In the genomic region with DNA sequence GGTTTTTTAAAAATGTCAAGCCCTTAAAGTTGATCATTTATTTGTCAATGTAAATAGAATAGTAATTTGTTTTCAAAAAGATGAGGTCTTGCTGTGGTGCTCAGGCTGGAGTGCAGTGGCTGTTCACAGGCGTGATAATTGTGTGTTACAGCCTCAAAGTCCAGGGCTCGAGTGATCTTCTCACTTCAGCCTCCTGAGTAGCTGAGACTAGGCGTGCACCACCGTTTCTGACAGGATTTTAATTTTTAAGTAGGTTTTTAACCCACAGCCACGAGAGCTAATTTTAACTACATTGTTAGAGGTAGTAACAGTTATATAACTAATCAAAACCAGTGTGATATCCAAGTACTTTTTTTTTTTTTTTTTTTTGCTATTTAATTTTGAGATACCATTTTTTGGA, we compare ENCODE assay signal across 16 cellular contexts. TPM values are rescaled to one million over a fixed set of nuclear protein-coding genes. Genes with fewer than 3 reads are reported as not detected.
A peak's percentile ranks its signal among the peaks of the same experiment; 100 is the strongest.
DNase-seq lines count a peak whose midpoint lies in the region; ATAC-seq and FAIRE-seq lines count a peak whose summit lies in the region.
"Had no signal": no experiment of that assay in that cellular context is flagged by ENCODE, and none has a peak within 500 bp of the region (broad histone marks: within the 10 kb centered on the region; RNA-seq: fewer than 3 reads in every experiment).

No MANE protein-coding gene starts in this region.

- DNase-seq in frontal cortex (ENCODE audit: low spot score in 2 of 2) (no peak), putamen (ENCODE audit: low spot score) (peak; percentile 46)
- no peak for DNase-seq in activated CD8-positive, alpha-beta memory T cell treated with anti-CD3 and anti-CD28 coated beads, Interleukin-2, amount 50 U/mL, for 48 hours
- DNase-seq: Caco-2; Calu3; CD4-positive, alpha-beta T cell; CD8-positive, alpha-beta T cell; DMS79 treated with DMSO at 0.1 percent for 48 hours had no signal

- no peak overlapping the region for H3K4me3 Mint-ChIP-seq in activated T-helper 17 cell treated with anti-CD3 and anti-CD28 coated beads, Interleukin-2, amount 50 U/mL, for 72 hours
- H3K4me3 Mint-ChIP-seq: B cell; CD4-positive, alpha-beta T cell; CD8-positive, alpha-beta T cell had no signal

- no peaks in the 10 kb centered on the region for H3K27me3 Mint-ChIP-seq in activated T-helper 17 cell treated with anti-CD3 and anti-CD28 coated beads, Interleukin-2, amount 50 U/mL, for 72 hours
- H3K27me3 Mint-ChIP-seq: B cell; CD4-positive, alpha-beta T cell had no signal

- H3K9me3 Mint-ChIP-seq in activated T-helper 17 cell treated with anti-CD3 and anti-CD28 coated beads, Interleukin-2, amount 50 U/mL, for 72 hours: no peaks in the 10 kb centered on the region
- H3K9me3 Mint-ChIP-seq: CD4-positive, alpha-beta T cell; CD8-positive, alpha-beta T cell had no signal

- no peak for ATAC-seq in activated T-helper 17 cell treated with anti-CD3 and anti-CD28 coated beads, Interleukin-2, amount 50 U/mL, for 72 hours (replicated peaks)
- ATAC-seq in HG03095 (IDR thresholded peaks at IDR 0.05; ENCODE audit: unreplicated experiment): no peak
- ATAC-seq: A549; CD8-positive, alpha-beta T cell had no signal

- peaks cover 45% of the 10 kb centered on the region for H3K36me3 Mint-ChIP-seq in activated T-helper 17 cell treated with anti-CD3 and anti-CD28 coated beads, Interleukin-2, amount 50 U/mL, for 72 hours (ENCODE audit: low read depth)

- FAIRE-seq in frontal cortex (lab: Jason Lieb, UNC): peak; percentile 30
- FAIRE-seq: A549, D721Med, G401.6, GM19239 had no signal

- peak overlapping the region; percentile 68 for H3K27ac Mint-ChIP-seq in activated T-helper 17 cell treated with anti-CD3 and anti-CD28 coated beads, Interleukin-2, amount 50 U/mL, for 72 hours
- H3K27ac Mint-ChIP-seq: B cell; CD4-positive, alpha-beta T cell had no signal

- H3K4me1 Mint-ChIP-seq in activated T-helper 17 cell treated with anti-CD3 and anti-CD28 coated beads, Interleukin-2, amount 50 U/mL, for 72 hours: peaks cover 10% of the 10 kb centered on the region
- H3K4me1 Mint-ChIP-seq: B cell had no signal

RNA-seq across cellular contexts. Expression of a gene that starts 43.1 kb away (rescaled TPM):
- not detected for total RNA-seq in activated T-helper 17 cell treated with anti-CD3 and anti-CD28 coated beads, Interleukin-2, amount 50 U/mL, for 72 hours
- total RNA-seq in frontal cortex: 2.4 TPM
- total RNA-seq: A172; B cell; Caco-2; Calu3; CD4-positive, alpha-beta T cell; CD8-positive, alpha-beta T cell had no signal

RNA-seq across cellular contexts. Expression of a gene that starts 43.9 kb away (rescaled TPM):
- 10 to 100 TPM; 50.2 to 66.7 TPM for total RNA-seq in activated T-helper 17 cell treated with anti-CD3 and anti-CD28 coated beads, Interleukin-2, amount 50 U/mL, for 72 hours
- 62.4 TPM for total RNA-seq in frontal cortex

RNA-seq across cellular contexts. Expression of a gene that starts 54.3 kb away (rescaled TPM):
- 1 to 10 TPM; 4.4 to 8.1 TPM for total RNA-seq in activated T-helper 17 cell treated with anti-CD3 and anti-CD28 coated beads, Interleukin-2, amount 50 U/mL, for 72 hours
- 9.4 TPM for total RNA-seq in frontal cortex
